Comparison of ENCODE assay signal across 1 cellular context in the genomic region with DNA sequence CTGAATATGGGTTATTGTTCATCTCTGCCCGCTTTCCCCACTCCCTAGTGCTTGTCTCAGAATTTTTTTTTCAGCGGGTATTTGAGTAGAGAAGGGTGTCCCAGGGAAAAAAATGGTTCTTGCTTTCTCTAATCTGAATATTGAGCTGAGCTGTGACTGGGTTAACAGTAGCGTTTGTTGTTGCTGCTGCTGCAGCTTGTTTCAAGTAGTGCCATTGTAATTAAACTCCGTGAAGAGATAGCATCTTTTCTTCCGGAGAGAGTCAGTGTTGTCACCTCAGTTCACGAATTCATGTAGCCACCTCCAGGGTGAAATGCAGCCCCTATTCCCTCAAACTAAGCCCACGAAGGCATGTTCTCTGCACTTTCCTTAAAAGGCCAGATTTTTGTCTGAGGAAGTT.
TF ChIP-seq lines count a peak whose summit lies in the region.

No MANE protein-coding gene starts in this region.

TF ChIP-seq in H1, 55 proteins besides CTCF, POLR2A, EP300 and RAD21 (continued from another document):
- TF ChIP-seq ATF2 (IDR thresholded peaks at IDR 0.05; ENCODE audit: low read length) (no peak), TBP (IDR thresholded peaks at IDR 0.05; ENCODE audit: low read depth, low read length) (no peak), SP2 (IDR thresholded peaks at IDR 0.05; ENCODE audit: low read length) (no peak), CHD2 (IDR thresholded peaks at IDR 0.05; ENCODE audit: low read length) (no peak), KDM1A (IDR thresholded peaks at IDR 0.05; ENCODE audit: borderline replicate concordance, low read length) (no peak), SRF (IDR thresholded peaks at IDR 0.05; ENCODE audit: low read depth, low read length) (no peak), NANOG (IDR thresholded peaks at IDR 0.05; ENCODE audit: insufficient read depth, low read depth, low read length, poor library complexity, severe bottlenecking) (no peak), MAFK (IDR thresholded peaks at IDR 0.05; ENCODE audit: low read depth, low read length) (no peak)
- TF ChIP-seq, protein P1, sequence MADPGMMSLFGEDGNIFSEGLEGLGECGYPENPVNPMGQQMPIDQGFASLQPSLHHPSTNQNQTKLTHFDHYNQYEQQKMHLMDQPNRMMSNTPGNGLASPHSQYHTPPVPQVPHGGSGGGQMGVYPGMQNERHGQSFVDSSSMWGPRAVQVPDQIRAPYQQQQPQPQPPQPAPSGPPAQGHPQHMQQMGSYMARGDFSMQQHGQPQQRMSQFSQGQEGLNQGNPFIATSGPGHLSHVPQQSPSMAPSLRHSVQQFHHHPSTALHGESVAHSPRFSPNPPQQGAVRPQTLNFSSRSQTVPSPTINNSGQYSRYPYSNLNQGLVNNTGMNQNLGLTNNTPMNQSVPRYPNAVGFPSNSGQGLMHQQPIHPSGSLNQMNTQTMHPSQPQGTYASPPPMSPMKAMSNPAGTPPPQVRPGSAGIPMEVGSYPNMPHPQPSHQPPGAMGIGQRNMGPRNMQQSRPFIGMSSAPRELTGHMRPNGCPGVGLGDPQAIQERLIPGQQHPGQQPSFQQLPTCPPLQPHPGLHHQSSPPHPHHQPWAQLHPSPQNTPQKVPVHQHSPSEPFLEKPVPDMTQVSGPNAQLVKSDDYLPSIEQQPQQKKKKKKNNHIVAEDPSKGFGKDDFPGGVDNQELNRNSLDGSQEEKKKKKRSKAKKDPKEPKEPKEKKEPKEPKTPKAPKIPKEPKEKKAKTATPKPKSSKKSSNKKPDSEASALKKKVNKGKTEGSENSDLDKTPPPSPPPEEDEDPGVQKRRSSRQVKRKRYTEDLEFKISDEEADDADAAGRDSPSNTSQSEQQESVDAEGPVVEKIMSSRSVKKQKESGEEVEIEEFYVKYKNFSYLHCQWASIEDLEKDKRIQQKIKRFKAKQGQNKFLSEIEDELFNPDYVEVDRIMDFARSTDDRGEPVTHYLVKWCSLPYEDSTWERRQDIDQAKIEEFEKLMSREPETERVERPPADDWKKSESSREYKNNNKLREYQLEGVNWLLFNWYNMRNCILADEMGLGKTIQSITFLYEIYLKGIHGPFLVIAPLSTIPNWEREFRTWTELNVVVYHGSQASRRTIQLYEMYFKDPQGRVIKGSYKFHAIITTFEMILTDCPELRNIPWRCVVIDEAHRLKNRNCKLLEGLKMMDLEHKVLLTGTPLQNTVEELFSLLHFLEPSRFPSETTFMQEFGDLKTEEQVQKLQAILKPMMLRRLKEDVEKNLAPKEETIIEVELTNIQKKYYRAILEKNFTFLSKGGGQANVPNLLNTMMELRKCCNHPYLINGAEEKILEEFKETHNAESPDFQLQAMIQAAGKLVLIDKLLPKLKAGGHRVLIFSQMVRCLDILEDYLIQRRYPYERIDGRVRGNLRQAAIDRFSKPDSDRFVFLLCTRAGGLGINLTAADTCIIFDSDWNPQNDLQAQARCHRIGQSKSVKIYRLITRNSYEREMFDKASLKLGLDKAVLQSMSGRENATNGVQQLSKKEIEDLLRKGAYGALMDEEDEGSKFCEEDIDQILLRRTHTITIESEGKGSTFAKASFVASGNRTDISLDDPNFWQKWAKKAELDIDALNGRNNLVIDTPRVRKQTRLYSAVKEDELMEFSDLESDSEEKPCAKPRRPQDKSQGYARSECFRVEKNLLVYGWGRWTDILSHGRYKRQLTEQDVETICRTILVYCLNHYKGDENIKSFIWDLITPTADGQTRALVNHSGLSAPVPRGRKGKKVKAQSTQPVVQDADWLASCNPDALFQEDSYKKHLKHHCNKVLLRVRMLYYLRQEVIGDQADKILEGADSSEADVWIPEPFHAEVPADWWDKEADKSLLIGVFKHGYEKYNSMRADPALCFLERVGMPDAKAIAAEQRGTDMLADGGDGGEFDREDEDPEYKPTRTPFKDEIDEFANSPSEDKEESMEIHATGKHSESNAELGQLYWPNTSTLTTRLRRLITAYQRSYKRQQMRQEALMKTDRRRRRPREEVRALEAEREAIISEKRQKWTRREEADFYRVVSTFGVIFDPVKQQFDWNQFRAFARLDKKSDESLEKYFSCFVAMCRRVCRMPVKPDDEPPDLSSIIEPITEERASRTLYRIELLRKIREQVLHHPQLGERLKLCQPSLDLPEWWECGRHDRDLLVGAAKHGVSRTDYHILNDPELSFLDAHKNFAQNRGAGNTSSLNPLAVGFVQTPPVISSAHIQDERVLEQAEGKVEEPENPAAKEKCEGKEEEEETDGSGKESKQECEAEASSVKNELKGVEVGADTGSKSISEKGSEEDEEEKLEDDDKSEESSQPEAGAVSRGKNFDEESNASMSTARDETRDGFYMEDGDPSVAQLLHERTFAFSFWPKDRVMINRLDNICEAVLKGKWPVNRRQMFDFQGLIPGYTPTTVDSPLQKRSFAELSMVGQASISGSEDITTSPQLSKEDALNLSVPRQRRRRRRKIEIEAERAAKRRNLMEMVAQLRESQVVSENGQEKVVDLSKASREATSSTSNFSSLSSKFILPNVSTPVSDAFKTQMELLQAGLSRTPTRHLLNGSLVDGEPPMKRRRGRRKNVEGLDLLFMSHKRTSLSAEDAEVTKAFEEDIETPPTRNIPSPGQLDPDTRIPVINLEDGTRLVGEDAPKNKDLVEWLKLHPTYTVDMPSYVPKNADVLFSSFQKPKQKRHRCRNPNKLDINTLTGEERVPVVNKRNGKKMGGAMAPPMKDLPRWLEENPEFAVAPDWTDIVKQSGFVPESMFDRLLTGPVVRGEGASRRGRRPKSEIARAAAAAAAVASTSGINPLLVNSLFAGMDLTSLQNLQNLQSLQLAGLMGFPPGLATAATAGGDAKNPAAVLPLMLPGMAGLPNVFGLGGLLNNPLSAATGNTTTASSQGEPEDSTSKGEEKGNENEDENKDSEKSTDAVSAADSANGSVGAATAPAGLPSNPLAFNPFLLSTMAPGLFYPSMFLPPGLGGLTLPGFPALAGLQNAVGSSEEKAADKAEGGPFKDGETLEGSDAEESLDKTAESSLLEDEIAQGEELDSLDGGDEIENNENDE (IDR thresholded peaks at IDR 0.05; ENCODE audit: insufficient replicate concordance, low read length): no peak
